ENCODE assay signal across 14 cellular contexts in the genomic region with DNA sequence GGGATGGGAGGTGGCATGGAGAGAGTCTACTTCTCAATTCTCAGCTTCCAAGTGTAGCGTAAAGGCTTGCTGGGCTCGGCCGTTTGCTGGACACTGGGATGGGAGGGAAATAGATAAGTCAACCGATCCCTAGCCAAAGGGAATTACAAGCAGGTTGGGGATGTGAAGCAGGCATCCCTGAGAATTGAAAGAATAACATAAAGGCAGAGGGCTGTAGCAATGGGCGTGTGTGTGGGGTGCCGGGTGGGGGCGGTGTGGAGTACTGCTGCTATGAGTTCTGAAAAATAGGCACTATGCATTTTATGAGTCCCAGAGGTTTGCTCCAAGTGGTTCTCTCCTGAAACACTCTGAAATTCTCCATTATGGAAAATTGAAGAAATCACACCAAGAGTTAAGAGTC.
"Had no signal": no experiment of that assay in that cellular context is flagged by ENCODE, and none has a peak within 500 bp of the region (broad histone marks: within the 10 kb centered on the region; RNA-seq: fewer than 3 reads in every experiment).

No MANE protein-coding gene starts in this region.

- H3K27me3 ChIP-seq: brain microvascular endothelial cell, neutrophil, testis had no signal

- ATAC-seq: activated CD4-positive, CD25-positive, alpha-beta regulatory T cell treated with anti-CD3 and anti-CD28 coated beads, Interleukin-2, amount 50 U/mL, for 24 hours; left colon; stimulated activated naive CD8-positive, alpha-beta T cell treated with anti-CD3 and anti-CD28 coated beads, Interleukin-15, amount 100 ng/mL, for 72 hours had no signal

- H3K27ac Mint-ChIP-seq: activated naive CD8-positive, alpha-beta T cell treated with anti-CD3 and anti-CD28 coated beads for 36 hours; naive B cell; stimulated activated naive CD8-positive, alpha-beta T cell treated with anti-CD3 and anti-CD28 coated beads, Interleukin-15, amount 100 ng/mL, for 72 hours had no signal

- H3K4me3 Mint-ChIP-seq: activated naive CD8-positive, alpha-beta T cell treated with anti-CD3 and anti-CD28 coated beads for 36 hours; naive B cell; stimulated activated naive CD8-positive, alpha-beta T cell treated with anti-CD3 and anti-CD28 coated beads, Interleukin-15, amount 100 ng/mL, for 72 hours had no signal

- H3K4me1 Mint-ChIP-seq: naive B cell had no signal

- H3K4me1 ChIP-seq: testis had no signal

- H3K9me3 ChIP-seq: neutrophil, testis had no signal

- H3K36me3 ChIP-seq: brain microvascular endothelial cell, neutrophil had no signal

- DNase-seq: activated effector memory CD4-positive, alpha-beta T cell treated with Interleukin-2 at 50 U/mL for 16 hours; activated naive CD8-positive, alpha-beta T cell treated with anti-CD3 and anti-CD28 coated beads for 36 hours; activated T-cell treated with anti-CD3 and anti-CD28 coated beads, Interleukin-2, amount 50 U/mL, for 1 hour; brain microvascular endothelial cell; glutamatergic neuron; left colon; naive B cell; stimulated activated CD4-positive, alpha-beta T cell treated with anti-CD3 and anti-CD28 coated beads, Interleukin-15, amount 100 ng/mL, for 24 hours; stimulated activated CD4-positive, alpha-beta T cell treated with anti-CD3 and anti-CD28 coated beads, Interleukin-4, amount 100 ng/mL, for 24 hours; stimulated activated naive CD8-positive, alpha-beta T cell treated with anti-CD3 and anti-CD28 coated beads, Interleukin-15, amount 100 ng/mL, for 72 hours; testis had no signal

- H3K4me3 ChIP-seq: lung, testis had no signal

- H3K36me3 Mint-ChIP-seq: activated naive CD8-positive, alpha-beta T cell treated with anti-CD3 and anti-CD28 coated beads for 36 hours; naive B cell had no signal

- H3K9me3 Mint-ChIP-seq: activated naive CD8-positive, alpha-beta T cell treated with anti-CD3 and anti-CD28 coated beads for 36 hours; naive B cell; stimulated activated naive CD8-positive, alpha-beta T cell treated with anti-CD3 and anti-CD28 coated beads, Interleukin-15, amount 100 ng/mL, for 72 hours had no signal

- H3K27ac ChIP-seq: brain microvascular endothelial cell, neutrophil, testis had no signal
